In the genomic region with DNA sequence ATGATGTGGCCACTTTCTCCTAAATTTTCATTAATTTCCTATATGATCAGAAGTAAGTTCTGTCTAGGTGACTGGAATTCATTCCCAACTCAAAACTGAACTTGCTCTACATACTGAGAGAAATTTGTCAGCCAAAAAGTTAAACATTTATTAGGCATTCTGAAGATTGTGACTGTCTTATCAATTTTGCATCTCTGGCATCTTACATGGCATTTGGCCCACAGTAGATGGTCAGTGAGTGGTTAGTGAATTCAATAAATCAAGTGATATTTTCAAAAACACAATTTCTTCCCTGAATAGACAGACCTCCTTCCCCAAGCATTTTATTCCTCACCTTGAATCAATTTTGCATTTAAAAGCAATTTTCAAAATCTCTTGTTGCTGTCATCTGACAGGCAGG, we compare ENCODE assay signal across 16 cellular contexts.
DNase-seq lines count a peak whose midpoint lies in the region; ATAC-seq and TF ChIP-seq lines count a peak whose summit lies in the region.
"Had no signal": no experiment of that assay in that cellular context is flagged by ENCODE, and none has a peak within 500 bp of the region (broad histone marks: within the 10 kb centered on the region; RNA-seq: fewer than 3 reads in every experiment).

No MANE protein-coding gene starts in this region.

- H3K4me3 Mint-ChIP-seq in activated T-cell treated with anti-CD3 and anti-CD28 coated beads, Interleukin-2, amount 50 U/mL, for 4 hours, result no peak overlapping the region
- no peak overlapping the region for H3K4me3 Mint-ChIP-seq in endothelial cell (ENCODE audit: unreplicated experiment)
- H3K4me3 Mint-ChIP-seq: CD4-positive, alpha-beta memory T cell had no signal

- H3K4me2 ChIP-seq in SK-N-SH, result no peak overlapping the region; the same call in 1 of the 2 replicates

- no peaks in the 10 kb centered on the region; a peak in 1 of 4 replicates for H3K4me1 ChIP-seq in SK-N-SH (ENCODE audit: control insufficient read depth in 1 of 2, insufficient read depth in 2 of 2, low read depth in 1 of 2, low read length in 1 of 2)

- DNase-seq in HT-29 (ENCODE audit: low spot score) (peak; percentile 29), SK-N-SH (no peak), kidney tubule cell (ENCODE audit: low spot score) (peak; percentile 8), AML-193 (lab: John Stamatoyannopoulos, UW) (no peak), endothelial cell (ENCODE audit: low spot score) (no peak)
- DNase-seq in activated T-cell treated with anti-CD3 and anti-CD28 coated beads, Interleukin-2, amount 50 U/mL, for 4 hours, result no peak
- DNase-seq: ACHN; C1 segment of cervical spinal cord; Calu3; CD4-positive, alpha-beta memory T cell; COR-L47; DMS53; DMS79 treated with DMSO at 0.1 percent for 48 hours; H7; HCEC 1CT had no signal

- no peaks in the 10 kb centered on the region for H3K27me3 Mint-ChIP-seq in activated T-cell treated with anti-CD3 and anti-CD28 coated beads, Interleukin-2, amount 50 U/mL, for 4 hours (ENCODE audit: low read depth)
- no peaks in the 10 kb centered on the region for H3K27me3 Mint-ChIP-seq in endothelial cell (ENCODE audit: unreplicated experiment)

- POLR2A ChIA-PET in SK-N-SH (lab: Yijun Ruan, JAX), result no interaction called here

- H3K79me2 ChIP-seq in SK-N-SH (ENCODE audit: insufficient read depth), result no peaks in the 10 kb centered on the region

- TF ChIP-seq RAD21 in SK-N-SH (IDR thresholded peaks at IDR 0.05; ENCODE audit: low read length), result no peak

- TF ChIP-seq CTCF in SK-N-SH (IDR thresholded peaks at IDR 0.05), result no peak
- no peak for TF ChIP-seq CTCF in endothelial cell (IDR thresholded peaks at IDR 0.05; ENCODE audit: unreplicated experiment)

- H3K9me2 ChIP-seq in SK-N-SH, result no peaks in the 10 kb centered on the region

- no peaks in the 10 kb centered on the region for H3K36me3 Mint-ChIP-seq in activated T-cell treated with anti-CD3 and anti-CD28 coated beads, Interleukin-2, amount 50 U/mL, for 4 hours (ENCODE audit: insufficient read depth)
- H3K36me3 Mint-ChIP-seq in endothelial cell (ENCODE audit: low read depth, unreplicated experiment), result no peaks in the 10 kb centered on the region
- H3K36me3 Mint-ChIP-seq: CD4-positive, alpha-beta memory T cell had no signal

- H3K9me3 Mint-ChIP-seq in activated T-cell treated with anti-CD3 and anti-CD28 coated beads, Interleukin-2, amount 50 U/mL, for 4 hours, result no peaks in the 10 kb centered on the region
- H3K9me3 Mint-ChIP-seq in endothelial cell (ENCODE audit: unreplicated experiment), result no peaks in the 10 kb centered on the region

- H3K9ac ChIP-seq in SK-N-SH, result no peak overlapping the region
- H3K9ac ChIP-seq: GM23248 had no signal

- H3K27ac ChIP-seq in SK-N-SH (ENCODE audit: low read depth in 2 of 2, low read length in 1 of 2), result peak overlapping the region in 1 of 2 experiments; percentile 48; a peak in 2 of 4 replicates
- H3K27ac ChIP-seq: GM23248 had no signal

- H4K20me1 ChIP-seq in SK-N-SH (ENCODE audit: insufficient read depth), result no peaks in the 10 kb centered on the region

- H3F3A ChIP-seq in SK-N-SH (replicated peaks; ENCODE audit: insufficient read depth), result peaks cover 7% of the 10 kb centered on the region

- no peak overlapping the region for H3K4me3 ChIP-seq in SK-N-SH (ENCODE audit: low read depth in 2 of 2, low read length in 1 of 2)
- H3K4me3 ChIP-seq: GM23248 had no signal

- H3K36me3 ChIP-seq in SK-N-SH (replicated peaks in 1 of 2; ENCODE audit: control insufficient read depth in 1 of 2, insufficient read depth in 2 of 2, low read length in 1 of 2), result no peaks in the 10 kb centered on the region

- no peaks in the 10 kb centered on the region for H3K9me3 ChIP-seq in SK-N-SH

- CTCF ChIA-PET in SK-N-SH (lab: Yijun Ruan, JAX), result interaction anchor here (0.7 kb wide), 1 partner anchor 17 kb away, joined by 4 read pairs; no protein-coding TSS in a partner anchor

- no peaks in the 10 kb centered on the region for H3K27me3 ChIP-seq in SK-N-SH (ENCODE audit: insufficient read depth)

- H3K4me1 Mint-ChIP-seq in activated T-cell treated with anti-CD3 and anti-CD28 coated beads, Interleukin-2, amount 50 U/mL, for 4 hours (ENCODE audit: low read depth), result no peaks in the 10 kb centered on the region
- H3K4me1 Mint-ChIP-seq in endothelial cell (ENCODE audit: unreplicated experiment), result no peaks in the 10 kb centered on the region
- H3K4me1 Mint-ChIP-seq: CD4-positive, alpha-beta memory T cell had no signal

- H2AFZ ChIP-seq in SK-N-SH (ENCODE audit: low read depth), result no peak overlapping the region
- H2AFZ ChIP-seq: GM23248 had no signal

- TF ChIP-seq EP300 in SK-N-SH (IDR thresholded peaks at IDR 0.05; ENCODE audit: borderline replicate concordance in 1 of 2, low read depth in 1 of 2, low read length in 1 of 2), result peak in 1 of 2 experiments; percentile 76; a peak in 2 of 4 replicates

- no peak for ATAC-seq in activated T-cell treated with anti-CD3 and anti-CD28 coated beads, Interleukin-2, amount 50 U/mL, for 4 hours

- H3K27ac Mint-ChIP-seq in endothelial cell (ENCODE audit: unreplicated experiment), result no peak overlapping the region
- H3K27ac Mint-ChIP-seq: CD4-positive, alpha-beta memory T cell had no signal

TF ChIP-seq in SK-N-SH, 30 proteins besides CTCF, POLR2A, EP300 and RAD21:
- TF ChIP-seq JUND (IDR thresholded peaks at IDR 0.05) (peak; percentile 37), NRF1 (IDR thresholded peaks at IDR 0.05; ENCODE audit: low read depth, low read length) (no peak), GABPA (IDR thresholded peaks at IDR 0.05; ENCODE audit: low read depth) (no peak), TEAD4 (IDR thresholded peaks at IDR 0.05; ENCODE audit: borderline replicate concordance, insufficient read depth) (peak; percentile 59; the same call in 1 of the 2 replicates), RCOR1 (IDR thresholded peaks at IDR 0.05; ENCODE audit: low read length) (no peak), POLR2AphosphoS5 (IDR thresholded peaks at IDR 0.05; ENCODE audit: low read depth, low read length) (no peak), TCF12 (IDR thresholded peaks at IDR 0.05) (peak; percentile 68), ELF1 (IDR thresholded peaks at IDR 0.05) (no peak), YY1 (IDR thresholded peaks at IDR 0.05; ENCODE audit: low read depth) (no peak), SMC3 (IDR thresholded peaks at IDR 0.05; ENCODE audit: low read depth, low read length) (no peak), NFIC (IDR thresholded peaks at IDR 0.05; ENCODE audit: borderline replicate concordance) (peak; percentile 80), MXI1 (IDR thresholded peaks at IDR 0.05; ENCODE audit: low read depth, low read length) (no peak), MEF2A (IDR thresholded peaks at IDR 0.05; ENCODE audit: borderline replicate concordance, low read depth) (no peak), RXRA (IDR thresholded peaks at IDR 0.05; ENCODE audit: borderline replicate concordance, low read depth) (no peak), EZH2phosphoT487 (IDR thresholded peaks at IDR 0.05; ENCODE audit: borderline replicate concordance, low read depth) (no peak), GATA2 (CRISPR knock-in tag; IDR thresholded peaks at IDR 0.05) (no peak)
- TF ChIP-seq, protein P1, sequence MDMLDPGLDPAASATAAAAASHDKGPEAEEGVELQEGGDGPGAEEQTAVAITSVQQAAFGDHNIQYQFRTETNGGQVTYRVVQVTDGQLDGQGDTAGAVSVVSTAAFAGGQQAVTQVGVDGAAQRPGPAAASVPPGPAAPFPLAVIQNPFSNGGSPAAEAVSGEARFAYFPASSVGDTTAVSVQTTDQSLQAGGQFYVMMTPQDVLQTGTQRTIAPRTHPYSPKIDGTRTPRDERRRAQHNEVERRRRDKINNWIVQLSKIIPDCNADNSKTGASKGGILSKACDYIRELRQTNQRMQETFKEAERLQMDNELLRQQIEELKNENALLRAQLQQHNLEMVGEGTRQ (IDR thresholded peaks at IDR 0.05; ENCODE audit: borderline replicate concordance, low read depth, low read length), result no peak
- TF ChIP-seq, protein P2, sequence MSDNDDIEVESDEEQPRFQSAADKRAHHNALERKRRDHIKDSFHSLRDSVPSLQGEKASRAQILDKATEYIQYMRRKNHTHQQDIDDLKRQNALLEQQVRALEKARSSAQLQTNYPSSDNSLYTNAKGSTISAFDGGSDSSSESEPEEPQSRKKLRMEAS (IDR thresholded peaks at IDR 0.05; ENCODE audit: low read depth), result no peak
- TF ChIP-seq, protein P3, sequence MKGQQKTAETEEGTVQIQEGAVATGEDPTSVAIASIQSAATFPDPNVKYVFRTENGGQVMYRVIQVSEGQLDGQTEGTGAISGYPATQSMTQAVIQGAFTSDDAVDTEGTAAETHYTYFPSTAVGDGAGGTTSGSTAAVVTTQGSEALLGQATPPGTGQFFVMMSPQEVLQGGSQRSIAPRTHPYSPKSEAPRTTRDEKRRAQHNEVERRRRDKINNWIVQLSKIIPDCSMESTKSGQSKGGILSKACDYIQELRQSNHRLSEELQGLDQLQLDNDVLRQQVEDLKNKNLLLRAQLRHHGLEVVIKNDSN (IDR thresholded peaks at IDR 0.05; ENCODE audit: borderline replicate concordance, low read depth), result no peak
- TF ChIP-seq, protein P4, sequence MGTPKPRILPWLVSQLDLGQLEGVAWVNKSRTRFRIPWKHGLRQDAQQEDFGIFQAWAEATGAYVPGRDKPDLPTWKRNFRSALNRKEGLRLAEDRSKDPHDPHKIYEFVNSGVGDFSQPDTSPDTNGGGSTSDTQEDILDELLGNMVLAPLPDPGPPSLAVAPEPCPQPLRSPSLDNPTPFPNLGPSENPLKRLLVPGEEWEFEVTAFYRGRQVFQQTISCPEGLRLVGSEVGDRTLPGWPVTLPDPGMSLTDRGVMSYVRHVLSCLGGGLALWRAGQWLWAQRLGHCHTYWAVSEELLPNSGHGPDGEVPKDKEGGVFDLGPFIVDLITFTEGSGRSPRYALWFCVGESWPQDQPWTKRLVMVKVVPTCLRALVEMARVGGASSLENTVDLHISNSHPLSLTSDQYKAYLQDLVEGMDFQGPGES (IDR thresholded peaks at IDR 0.05; ENCODE audit: low read depth, low read length), result no peak
- TF ChIP-seq, protein P5, sequence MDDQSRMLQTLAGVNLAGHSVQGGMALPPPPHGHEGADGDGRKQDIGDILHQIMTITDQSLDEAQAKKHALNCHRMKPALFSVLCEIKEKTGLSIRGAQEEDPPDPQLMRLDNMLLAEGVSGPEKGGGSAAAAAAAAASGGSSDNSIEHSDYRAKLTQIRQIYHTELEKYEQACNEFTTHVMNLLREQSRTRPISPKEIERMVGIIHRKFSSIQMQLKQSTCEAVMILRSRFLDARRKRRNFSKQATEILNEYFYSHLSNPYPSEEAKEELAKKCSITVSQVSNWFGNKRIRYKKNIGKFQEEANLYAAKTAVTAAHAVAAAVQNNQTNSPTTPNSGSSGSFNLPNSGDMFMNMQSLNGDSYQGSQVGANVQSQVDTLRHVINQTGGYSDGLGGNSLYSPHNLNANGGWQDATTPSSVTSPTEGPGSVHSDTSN (IDR thresholded peaks at IDR 0.05), result peak; percentile 80
TF ChIP-seq in SK-N-SH: peak in this region for 5.

Comparison
In these comparisons a context has a peak if more than half of its experiments do, and no peak if none do; other contexts are left out.
1. DNase-seq: peak in HT-29 (single experiment) and kidney tubule cell (single experiment); none in SK-N-SH (single experiment), activated T-cell treated with anti-CD3 and anti-CD28 coated beads, Interleukin-2, amount 50 U/mL, for 4 hours (single experiment), AML-193 (0 of 2) and endothelial cell (single experiment).